1 cellular context compared by ENCODE assay signal in the genomic region with DNA sequence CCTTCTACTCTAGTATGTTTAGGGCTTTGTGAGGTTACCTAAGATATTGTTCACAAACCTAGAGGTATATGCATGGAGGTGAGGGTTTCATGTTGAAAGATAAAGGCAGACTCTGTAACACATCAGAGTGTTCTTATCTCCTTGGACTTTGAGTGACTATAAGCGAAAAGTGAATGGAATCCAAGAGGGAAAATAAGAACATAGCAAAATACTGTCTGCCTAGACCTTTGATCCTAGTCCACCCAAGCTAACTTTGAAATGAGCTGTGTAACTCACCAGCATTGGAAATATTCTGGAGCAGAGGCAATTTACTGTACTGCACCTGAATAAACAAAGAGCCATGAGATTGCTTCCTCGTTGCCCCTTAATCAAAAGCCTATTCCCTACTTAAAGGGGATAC.
A peak's percentile ranks its signal among the peaks of the same experiment; 100 is the strongest.
TF ChIP-seq lines count a peak whose summit lies in the region.

No MANE protein-coding gene starts in this region.

TF ChIP-seq in HepG2, 621 proteins besides CTCF, POLR2A, EP300 and RAD21 (continued from another document):
- TF ChIP-seq, protein P1, sequence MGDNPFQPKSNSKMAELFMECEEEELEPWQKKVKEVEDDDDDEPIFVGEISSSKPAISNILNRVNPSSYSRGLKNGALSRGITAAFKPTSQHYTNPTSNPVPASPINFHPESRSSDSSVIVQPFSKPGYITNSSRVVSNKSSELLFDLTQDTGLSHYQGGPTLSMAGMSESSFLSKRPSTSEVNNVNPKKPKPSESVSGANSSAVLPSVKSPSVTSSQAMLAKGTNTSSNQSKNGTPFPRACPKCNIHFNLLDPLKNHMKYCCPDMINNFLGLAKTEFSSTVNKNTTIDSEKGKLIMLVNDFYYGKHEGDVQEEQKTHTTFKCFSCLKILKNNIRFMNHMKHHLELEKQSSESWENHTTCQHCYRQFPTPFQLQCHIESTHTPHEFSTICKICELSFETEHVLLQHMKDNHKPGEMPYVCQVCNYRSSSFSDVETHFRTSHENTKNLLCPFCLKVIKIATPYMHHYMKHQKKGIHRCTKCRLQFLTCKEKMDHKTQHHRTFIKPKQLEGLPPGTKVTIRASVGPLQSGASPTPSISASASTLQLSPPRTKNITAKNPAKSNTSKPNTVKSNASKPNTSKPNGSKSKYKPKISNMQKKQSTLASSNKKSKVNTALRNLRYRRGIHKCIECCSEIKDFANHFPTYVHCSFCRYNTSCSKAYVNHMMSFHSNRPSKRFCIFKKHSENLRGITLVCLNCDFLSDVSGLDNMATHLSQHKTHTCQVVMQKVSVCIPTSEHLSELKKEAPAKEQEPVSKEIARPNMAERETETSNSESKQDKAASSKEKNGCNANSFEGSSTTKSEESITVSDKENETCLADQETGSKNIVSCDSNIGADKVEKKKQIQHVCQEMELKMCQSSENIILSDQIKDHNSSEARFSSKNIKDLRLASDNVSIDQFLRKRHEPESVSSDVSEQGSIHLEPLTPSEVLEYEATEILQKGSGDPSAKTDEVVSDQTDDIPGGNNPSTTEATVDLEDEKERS (CRISPR knock-in tag; IDR thresholded peaks at IDR 0.05) = peak; percentile 45; the same call in 1 of the 2 replicates
- TF ChIP-seq HMG20A (CRISPR knock-in tag; IDR thresholded peaks at IDR 0.05; ENCODE audit: borderline replicate concordance) (peak; percentile 21; the same call in 1 of the 2 replicates), DR1 (CRISPR knock-in tag; IDR thresholded peaks at IDR 0.05) (no peak), SOX13 (IDR thresholded peaks at IDR 0.05) (no peak), SOX13 (CRISPR knock-in tag; conservative IDR thresholded peaks at IDR 0.05 in 1 of 2, IDR thresholded peaks at IDR 0.05 in 1 of 2) (peak in 1 of 2 experiments; percentile 49; a peak in 1 of 4 replicates), PAF1 (CRISPR knock-in tag; IDR thresholded peaks at IDR 0.05) (no peak), FOXA1 (IDR thresholded peaks at IDR 0.05) (no peak), FOXA1 (CRISPR knock-in tag; IDR thresholded peaks at IDR 0.05) (peak; percentile 62), ZMYM2 (CRISPR knock-in tag; IDR thresholded peaks at IDR 0.05) (0 out of 2 replicates have a peak, but pooled peaks have one; percentile 46), GZF1 (CRISPR knock-in tag; IDR thresholded peaks at IDR 0.05) (no peak), NFE2L1 (CRISPR knock-in tag; IDR thresholded peaks at IDR 0.05; ENCODE audit: borderline replicate concordance) (no peak), ZNF331 (CRISPR knock-in tag; IDR thresholded peaks at IDR 0.05) (peak; percentile 49; the same call in 1 of the 2 replicates), REPIN1 (CRISPR knock-in tag; IDR thresholded peaks at IDR 0.05; ENCODE audit: borderline replicate concordance, low read depth) (peak; percentile 83; the same call in 1 of the 2 replicates), TCF7L2 (IDR thresholded peaks at IDR 0.05; ENCODE audit: low read depth, low read length) (peak; percentile 26; the same call in 1 of the 2 replicates), DPF2 (CRISPR knock-in tag; IDR thresholded peaks at IDR 0.05; ENCODE audit: borderline replicate concordance, low read depth) (0 out of 2 replicates have a peak, but pooled peaks have one; percentile 23), TRIM24 (CRISPR knock-in tag; IDR thresholded peaks at IDR 0.05) (0 out of 2 replicates have a peak, but pooled peaks have one; percentile 43), SSRP1 (CRISPR knock-in tag; IDR thresholded peaks at IDR 0.05) (no peak), ZNF317 (CRISPR knock-in tag; IDR thresholded peaks at IDR 0.05) (0 out of 2 replicates have a peak, but pooled peaks have one; percentile 27), FOXJ3 (CRISPR knock-in tag; IDR thresholded peaks at IDR 0.05; ENCODE audit: borderline replicate concordance) (peak; percentile 65; the same call in 1 of the 2 replicates), HNF4G (IDR thresholded peaks at IDR 0.05; ENCODE audit: borderline replicate concordance, low read depth, low read length) (peak; percentile 79; the same call in 1 of the 2 replicates), HNF4G (CRISPR knock-in tag; IDR thresholded peaks at IDR 0.05; ENCODE audit: borderline replicate concordance, low read depth) (peak; percentile 17; the same call in 1 of the 2 replicates), ZMAT3 (CRISPR knock-in tag; conservative IDR thresholded peaks at IDR 0.05) (0 out of 2 replicates have a peak, but pooled peaks have one; percentile 25)
- TF ChIP-seq, protein P2, sequence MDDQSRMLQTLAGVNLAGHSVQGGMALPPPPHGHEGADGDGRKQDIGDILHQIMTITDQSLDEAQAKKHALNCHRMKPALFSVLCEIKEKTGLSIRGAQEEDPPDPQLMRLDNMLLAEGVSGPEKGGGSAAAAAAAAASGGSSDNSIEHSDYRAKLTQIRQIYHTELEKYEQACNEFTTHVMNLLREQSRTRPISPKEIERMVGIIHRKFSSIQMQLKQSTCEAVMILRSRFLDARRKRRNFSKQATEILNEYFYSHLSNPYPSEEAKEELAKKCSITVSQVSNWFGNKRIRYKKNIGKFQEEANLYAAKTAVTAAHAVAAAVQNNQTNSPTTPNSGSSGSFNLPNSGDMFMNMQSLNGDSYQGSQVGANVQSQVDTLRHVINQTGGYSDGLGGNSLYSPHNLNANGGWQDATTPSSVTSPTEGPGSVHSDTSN (CRISPR knock-in tag; IDR thresholded peaks at IDR 0.05; ENCODE audit: borderline replicate concordance) = no peak
- TF ChIP-seq, protein P3, sequence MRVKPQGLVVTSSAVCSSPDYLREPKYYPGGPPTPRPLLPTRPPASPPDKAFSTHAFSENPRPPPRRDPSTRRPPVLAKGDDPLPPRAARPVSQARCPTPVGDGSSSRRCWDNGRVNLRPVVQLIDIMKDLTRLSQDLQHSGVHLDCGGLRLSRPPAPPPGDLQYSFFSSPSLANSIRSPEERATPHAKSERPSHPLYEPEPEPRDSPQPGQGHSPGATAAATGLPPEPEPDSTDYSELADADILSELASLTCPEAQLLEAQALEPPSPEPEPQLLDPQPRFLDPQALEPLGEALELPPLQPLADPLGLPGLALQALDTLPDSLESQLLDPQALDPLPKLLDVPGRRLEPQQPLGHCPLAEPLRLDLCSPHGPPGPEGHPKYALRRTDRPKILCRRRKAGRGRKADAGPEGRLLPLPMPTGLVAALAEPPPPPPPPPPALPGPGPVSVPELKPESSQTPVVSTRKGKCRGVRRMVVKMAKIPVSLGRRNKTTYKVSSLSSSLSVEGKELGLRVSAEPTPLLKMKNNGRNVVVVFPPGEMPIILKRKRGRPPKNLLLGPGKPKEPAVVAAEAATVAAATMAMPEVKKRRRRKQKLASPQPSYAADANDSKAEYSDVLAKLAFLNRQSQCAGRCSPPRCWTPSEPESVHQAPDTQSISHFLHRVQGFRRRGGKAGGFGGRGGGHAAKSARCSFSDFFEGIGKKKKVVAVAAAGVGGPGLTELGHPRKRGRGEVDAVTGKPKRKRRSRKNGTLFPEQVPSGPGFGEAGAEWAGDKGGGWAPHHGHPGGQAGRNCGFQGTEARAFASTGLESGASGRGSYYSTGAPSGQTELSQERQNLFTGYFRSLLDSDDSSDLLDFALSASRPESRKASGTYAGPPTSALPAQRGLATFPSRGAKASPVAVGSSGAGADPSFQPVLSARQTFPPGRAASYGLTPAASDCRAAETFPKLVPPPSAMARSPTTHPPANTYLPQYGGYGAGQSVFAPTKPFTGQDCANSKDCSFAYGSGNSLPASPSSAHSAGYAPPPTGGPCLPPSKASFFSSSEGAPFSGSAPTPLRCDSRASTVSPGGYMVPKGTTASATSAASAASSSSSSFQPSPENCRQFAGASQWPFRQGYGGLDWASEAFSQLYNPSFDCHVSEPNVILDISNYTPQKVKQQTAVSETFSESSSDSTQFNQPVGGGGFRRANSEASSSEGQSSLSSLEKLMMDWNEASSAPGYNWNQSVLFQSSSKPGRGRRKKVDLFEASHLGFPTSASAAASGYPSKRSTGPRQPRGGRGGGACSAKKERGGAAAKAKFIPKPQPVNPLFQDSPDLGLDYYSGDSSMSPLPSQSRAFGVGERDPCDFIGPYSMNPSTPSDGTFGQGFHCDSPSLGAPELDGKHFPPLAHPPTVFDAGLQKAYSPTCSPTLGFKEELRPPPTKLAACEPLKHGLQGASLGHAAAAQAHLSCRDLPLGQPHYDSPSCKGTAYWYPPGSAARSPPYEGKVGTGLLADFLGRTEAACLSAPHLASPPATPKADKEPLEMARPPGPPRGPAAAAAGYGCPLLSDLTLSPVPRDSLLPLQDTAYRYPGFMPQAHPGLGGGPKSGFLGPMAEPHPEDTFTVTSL (CRISPR knock-in tag; IDR thresholded peaks at IDR 0.05; ENCODE audit: borderline replicate concordance) = peak; percentile 73
